8 cellular contexts compared by ENCODE assay signal in the genomic region with DNA sequence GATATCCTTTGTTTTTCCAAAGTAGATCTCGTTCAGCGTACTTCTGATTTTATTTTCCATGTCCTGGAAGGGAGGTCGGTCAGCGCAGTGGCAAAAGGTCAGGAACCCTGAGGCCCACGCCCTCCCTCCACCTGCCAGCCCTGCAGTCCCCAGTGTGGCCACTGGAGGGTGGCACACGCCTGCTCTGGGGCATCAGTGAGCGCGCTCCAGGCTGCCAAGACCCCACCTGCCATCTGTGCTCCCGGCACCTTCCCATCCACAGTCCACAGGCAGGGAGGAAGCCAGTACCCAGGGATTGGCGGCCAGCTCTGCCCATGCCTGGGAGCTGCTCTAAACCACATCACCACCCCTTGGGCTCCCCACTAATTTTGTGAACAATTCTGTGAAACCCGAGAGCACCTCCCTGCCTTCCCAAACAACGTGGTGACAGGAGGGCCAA. TPM values are rescaled to one million over a fixed set of nuclear protein-coding genes. Genes with fewer than 3 reads are reported as not detected.
DNase-seq lines count a peak whose midpoint lies in the region; ATAC-seq, FAIRE-seq and TF ChIP-seq lines count a peak whose summit lies in the region.

No MANE protein-coding gene starts in this region.

- POLR2A ChIA-PET in A549 (lab: Yijun Ruan, JAX), result no interaction called here

- no peaks in the 10 kb centered on the region for H3K4me1 Mint-ChIP-seq in activated T-cell treated with anti-CD3 and anti-CD28 coated beads, Interleukin-2, amount 50 U/mL, for 4 hours (ENCODE audit: low read depth)

- no peak for TF ChIP-seq POLR2A in A549 (IDR thresholded peaks at IDR 0.05; ENCODE audit: low read length)

- FAIRE-seq in A549 (lab: Jason Lieb, UNC), result no peak

- peaks cover 25% of the 10 kb centered on the region for H3K36me3 Mint-ChIP-seq in activated T-cell treated with anti-CD3 and anti-CD28 coated beads, Interleukin-2, amount 50 U/mL, for 4 hours (ENCODE audit: insufficient read depth)

- H3K79me2 ChIP-seq in fibroblast of lung (ENCODE audit: control insufficient read depth, insufficient read depth, low read length), result no peaks in the 10 kb centered on the region

- H3K4me1 ChIP-seq in A549, result no peaks in the 10 kb centered on the region
- H3K4me1 ChIP-seq in fibroblast of lung (ENCODE audit: control insufficient read depth, extremely low read depth, insufficient read depth, low read length), result peaks cover 10% of the 10 kb centered on the region
- H3K4me1 ChIP-seq in neutrophil (ENCODE audit: control insufficient read depth in 1 of 2, insufficient read depth in 1 of 2, low read depth in 1 of 2, low read length in 1 of 2), result peaks cover 24 to 29% of the 10 kb centered on the region in 2 experiments

- peak; percentile 31 to 44 for DNase-seq in A549 (ENCODE audit: low read depth in 1 of 2, low spot score in 1 of 2)
- peak; percentile 7 for DNase-seq in NCI-H748 treated with DMSO at 0.1 percent for 48 hours (lab: John Stamatoyannopoulos, UW)
- peak; percentile 28 for DNase-seq in activated T-cell treated with anti-CD3 and anti-CD28 coated beads, Interleukin-2, amount 50 U/mL, for 4 hours
- peak; percentile 21 to 32 for DNase-seq in fibroblast of lung (ENCODE audit: low read depth in 2 of 2)
- no peak for DNase-seq in middle frontal gyrus (ENCODE audit: extremely low spot score, low spot score)
- no peak for DNase-seq in OCI-M2 (lab: John Stamatoyannopoulos, UW; ENCODE audit: unreplicated experiment)

- H3K27me3 ChIP-seq in fibroblast of lung (ENCODE audit: control insufficient read depth, insufficient read depth, low read length) (no peaks in the 10 kb centered on the region), neutrophil (no peaks in the 10 kb centered on the region)

- H2AFZ ChIP-seq in fibroblast of lung (ENCODE audit: low read length), result no peak overlapping the region

- peak; percentile 71 to 73 for TF ChIP-seq RAD21 in A549 (conservative IDR thresholded peaks at IDR 0.05 in 1 of 2, IDR thresholded peaks at IDR 0.05 in 1 of 2)

- H3K4me3 ChIP-seq in A549 (no peak overlapping the region), fibroblast of lung (replicated peaks in 1 of 4; ENCODE audit: control extremely low read depth in 1 of 4, insufficient read depth in 1 of 4, low read depth in 3 of 4, low read length in 4 of 4) (no peak overlapping the region), neutrophil (ENCODE audit: low read depth in 1 of 2, low read length in 1 of 2) (no peak overlapping the region)

- H3K36me3 ChIP-seq in fibroblast of lung (ENCODE audit: control insufficient read depth, insufficient read depth, low read length) (peaks cover 33% of the 10 kb centered on the region), neutrophil (peaks cover 75% of the 10 kb centered on the region)

- CTCF ChIA-PET in A549 (lab: Yijun Ruan, JAX), result interaction anchor here (0.6 to 3.4 kb wide), 24 partner anchors 9 to 318 kb away, joined by 3 to 30 read pairs (median 6); no protein-coding TSS in a partner anchor

- TF ChIP-seq CTCF in A549 (IDR thresholded peaks at IDR 0.05) (peak; percentile 57), GM12874 (IDR thresholded peaks at IDR 0.05; ENCODE audit: insufficient read depth, low read depth, low read length) (peak; percentile 93), fibroblast of lung (conservative IDR thresholded peaks at IDR 0.05 in 1 of 2, IDR thresholded peaks at IDR 0.05 in 1 of 2; ENCODE audit: low read depth in 1 of 2, low read length in 2 of 2) (peak; percentile 81 to 83), neutrophil (IDR thresholded peaks at IDR 0.05) (peak; percentile 60)

- H3K27ac ChIP-seq in A549 (no peak overlapping the region), fibroblast of lung (ENCODE audit: insufficient read depth, low read length) (no peak overlapping the region), neutrophil (no peak overlapping the region)

- no peaks in the 10 kb centered on the region for H4K20me1 ChIP-seq in fibroblast of lung (ENCODE audit: control insufficient read depth, extremely low read depth, insufficient read depth, low read length)

- H3K9me3 Mint-ChIP-seq in activated T-cell treated with anti-CD3 and anti-CD28 coated beads, Interleukin-2, amount 50 U/mL, for 4 hours, result no peaks in the 10 kb centered on the region

- no peak overlapping the region for H3K4me3 Mint-ChIP-seq in activated T-cell treated with anti-CD3 and anti-CD28 coated beads, Interleukin-2, amount 50 U/mL, for 4 hours

- H3K9me3 ChIP-seq in A549 (no peaks in the 10 kb centered on the region), fibroblast of lung (ENCODE audit: control insufficient read depth, insufficient read depth, low read depth, low read length) (no peaks in the 10 kb centered on the region), neutrophil (no peaks in the 10 kb centered on the region)

- ATAC-seq in A549, result peak; percentile 82 to 86
- ATAC-seq in activated T-cell treated with anti-CD3 and anti-CD28 coated beads, Interleukin-2, amount 50 U/mL, for 4 hours, result peak; percentile 62 to 64

- H3K9ac ChIP-seq in fibroblast of lung (ENCODE audit: insufficient read depth, low read length), result no peak overlapping the region

- H3K27me3 Mint-ChIP-seq in activated T-cell treated with anti-CD3 and anti-CD28 coated beads, Interleukin-2, amount 50 U/mL, for 4 hours (ENCODE audit: low read depth), result no peaks in the 10 kb centered on the region

- H3K4me2 ChIP-seq in A549, result no peak overlapping the region
- no peak overlapping the region for H3K4me2 ChIP-seq in fibroblast of lung (ENCODE audit: extremely low read depth, insufficient read depth, low read length)

- no peak for TF ChIP-seq EP300 in A549 (IDR thresholded peaks at IDR 0.05)

- WGBS in A549 (ENCODE audit: missing lambda C conversion rate), result 55% methylated on average over 12 of the region's 12 CpGs

TF ChIP-seq in A549, 52 proteins besides CTCF, POLR2A, EP300 and RAD21:
- TF ChIP-seq RFX5 (IDR thresholded peaks at IDR 0.05), result no peak
- peak; percentile 59 for TF ChIP-seq SMC3 (IDR thresholded peaks at IDR 0.05)

RNA-seq across cellular contexts. Expression of gene SLC66A1, which starts 32.3 kb away (rescaled TPM):
- 5.6 and 8.1 TPM in 2 replicates for polyA plus RNA-seq in A549 (2011; rRNA removed)
- polyA plus RNA-seq in A549 (2012; cell fraction: cytosol; rRNA removed), result 15.8 and 21.1 TPM in 2 replicates
- 22.9 and 26.1 TPM in 2 replicates for polyA plus RNA-seq in A549 (2012; cell fraction: nucleus; rRNA removed)
- polyA plus RNA-seq in A549 (2017; fragmentation: RNase III; extraction: RNeasy Plus Mini Kit Qiagen cat#74134 plus additional on column Dnase treatment), result 11.1 to 12.8 TPM (median 12.6 TPM) in 3 replicates
- 6.4 TPM in 2 replicates for polyA minus RNA-seq in A549 (2011; rRNA and poly(A)+ RNA removed)
- total RNA-seq in activated T-cell treated with anti-CD3 and anti-CD28 coated beads, Interleukin-2, amount 50 U/mL, for 4 hours, result 1 to 10 TPM; 2.8 to 4.3 (median 3.6) TPM
- 18.3 and 18.7 TPM in 2 replicates for total RNA-seq in fibroblast of lung
- polyA plus RNA-seq in fibroblast of lung, result 7.1 and 10.3 TPM in 2 replicates
- 11.3 and 15.2 TPM in 2 replicates for polyA plus RNA-seq in fibroblast of lung (2012)
- 24.9 and 32.0 TPM in 2 replicates for polyA minus RNA-seq in fibroblast of lung (ENCODE audit: low replicate concordance)

RNA-seq across cellular contexts. Expression of gene AKR7A2, which starts 32.4 kb away (rescaled TPM):
- 22.2 and 27.2 TPM in 2 replicates for polyA plus RNA-seq in A549 (2011; rRNA removed)
- 33.9 and 44.1 TPM in 2 replicates for polyA plus RNA-seq in A549 (2012; cell fraction: cytosol; rRNA removed)
- 31.1 and 35.7 TPM in 2 replicates for polyA plus RNA-seq in A549 (2012; cell fraction: nucleus; rRNA removed)
- 30.9 to 34.9 TPM (median 31.4 TPM) in 3 replicates for polyA plus RNA-seq in A549 (2017; fragmentation: RNase III; extraction: RNeasy Plus Mini Kit Qiagen cat#74134 plus additional on column Dnase treatment)
- 20.4 and 22.9 TPM in 2 replicates for polyA minus RNA-seq in A549 (2011; rRNA and poly(A)+ RNA removed)
- total RNA-seq in activated T-cell treated with anti-CD3 and anti-CD28 coated beads, Interleukin-2, amount 50 U/mL, for 4 hours, result 10 to 100 TPM; 19.2 to 26.3 (median 20.5) TPM
- total RNA-seq in fibroblast of lung, result 57.0 and 63.6 TPM in 2 replicates
- polyA plus RNA-seq in fibroblast of lung, result 31.3 and 38.0 TPM in 2 replicates
- 64.3 and 80.0 TPM in 2 replicates for polyA plus RNA-seq in fibroblast of lung (2012)
- 59.7 and 64.1 TPM in 2 replicates for polyA minus RNA-seq in fibroblast of lung (ENCODE audit: low replicate concordance)

RNA-seq across cellular contexts. Expression of gene AKR7A3, which starts 55.8 kb away (rescaled TPM):
- polyA plus RNA-seq in A549 (2011; rRNA removed), result 0.10 and 0.13 TPM in 2 replicates
- 0.22 and 0.25 TPM in 2 replicates for polyA plus RNA-seq in A549 (2012; cell fraction: cytosol; rRNA removed)
- 2.5 TPM in 2 replicates for polyA plus RNA-seq in A549 (2012; cell fraction: nucleus; rRNA removed)
- polyA plus RNA-seq in A549 (2017; fragmentation: RNase III; extraction: RNeasy Plus Mini Kit Qiagen cat#74134 plus additional on column Dnase treatment), result 0.17 to 0.24 TPM (median 0.21 TPM) in 3 replicates
- 0.12 and 0.19 TPM in 2 replicates for polyA minus RNA-seq in A549 (2011; rRNA and poly(A)+ RNA removed)
- total RNA-seq in activated T-cell treated with anti-CD3 and anti-CD28 coated beads, Interleukin-2, amount 50 U/mL, for 4 hours, result 1 to 10 TPM in 2 of 3 donors, under 1 TPM in 1; 0.53 to 1.3 (median 1.0) TPM
- total RNA-seq in fibroblast of lung, result 0.33 and 0.51 TPM in 2 replicates
- polyA plus RNA-seq in fibroblast of lung, result 0.11 and 0.12 TPM in 2 replicates
- polyA plus RNA-seq in fibroblast of lung (2012), result 0.24 and 0.29 TPM in 2 replicates
- 0.86 TPM in 1 of 2 replicates, not detected in the other for polyA minus RNA-seq in fibroblast of lung (ENCODE audit: low replicate concordance)

Comparison
In these comparisons a context has a peak if more than half of its experiments do, and no peak if none do; other contexts are left out.
1. DNase-seq: peak in A549 (2 of 2), NCI-H748 treated with DMSO at 0.1 percent for 48 hours (single experiment), activated T-cell treated with anti-CD3 and anti-CD28 coated beads, Interleukin-2, amount 50 U/mL, for 4 hours (single experiment) and fibroblast of lung (2 of 2); none in middle frontal gyrus (single experiment) and OCI-M2 (single experiment).
2. Peak in every context shown above with its lines, with median percentiles within 50 percentile points of each other: CTCF ChIP-seq.